ENCODE assay signal across 20 cellular contexts in genomic region chr6:74834967-74835366, GRCh38.
"Had no signal": no experiment of that assay in that cellular context is flagged by ENCODE, and none has a peak within 500 bp of the region (broad histone marks: within the 10 kb centered on the region; RNA-seq: fewer than 3 reads in every experiment).

No MANE protein-coding gene starts in this region.

- H3K27me3 ChIP-seq: esophagus squamous epithelium, heart left ventricle, neural progenitor cell, ovary, transverse colon had no signal

- DNase-seq: effector memory CD8-positive, alpha-beta T cell; esophagus squamous epithelium; heart left ventricle; hippocampal formation; left colon; left ventricle myocardium superior; mesenchymal stem cell; midbrain; nucleus accumbens; ovary; right cardiac atrium; stimulated activated CD4-positive, alpha-beta T cell treated with anti-CD3 and anti-CD28 coated beads, Interleukin-2, amount 100 ng/mL, for 48 hours; substantia nigra; transverse colon had no signal

- H2AFZ ChIP-seq: neural progenitor cell had no signal

- H3K9ac ChIP-seq: neural progenitor cell had no signal

- H3K27ac ChIP-seq: esophagus squamous epithelium, neural progenitor cell, ovary, thoracic aorta, transverse colon had no signal

- H3K36me3 ChIP-seq: esophagus squamous epithelium, heart left ventricle, neural progenitor cell, ovary, thoracic aorta, transverse colon had no signal

- H3K4me1 ChIP-seq: esophagus squamous epithelium, heart left ventricle, neural progenitor cell, transverse colon had no signal

- H3K9me3 ChIP-seq: esophagus squamous epithelium, ovary, thoracic aorta, transverse colon had no signal

- H3K4me2 ChIP-seq: neural progenitor cell, smooth muscle cell had no signal

- ATAC-seq: effector memory CD8-positive, alpha-beta T cell; left colon; left ventricle myocardium superior; natural killer cell treated with Interleukin-12 subunit alpha and Interleukin-12 subunit beta and Interleukin-15 and Interleukin-18, amount 100 ng/mL, for 72 hours; right cardiac atrium; stimulated activated effector memory CD8-positive, alpha-beta T cell treated with anti-CD3 and anti-CD28 coated beads, Interleukin-12 subunit alpha, Interleukin-12 subunit beta, amount 100 ng/mL, for 72 hours had no signal

- H3K4me3 ChIP-seq: esophagus squamous epithelium, heart left ventricle, lung, neural progenitor cell, ovary, smooth muscle cell, thoracic aorta, transverse colon had no signal
